ENCODE assay signal across 1 cellular context in the genomic region with DNA sequence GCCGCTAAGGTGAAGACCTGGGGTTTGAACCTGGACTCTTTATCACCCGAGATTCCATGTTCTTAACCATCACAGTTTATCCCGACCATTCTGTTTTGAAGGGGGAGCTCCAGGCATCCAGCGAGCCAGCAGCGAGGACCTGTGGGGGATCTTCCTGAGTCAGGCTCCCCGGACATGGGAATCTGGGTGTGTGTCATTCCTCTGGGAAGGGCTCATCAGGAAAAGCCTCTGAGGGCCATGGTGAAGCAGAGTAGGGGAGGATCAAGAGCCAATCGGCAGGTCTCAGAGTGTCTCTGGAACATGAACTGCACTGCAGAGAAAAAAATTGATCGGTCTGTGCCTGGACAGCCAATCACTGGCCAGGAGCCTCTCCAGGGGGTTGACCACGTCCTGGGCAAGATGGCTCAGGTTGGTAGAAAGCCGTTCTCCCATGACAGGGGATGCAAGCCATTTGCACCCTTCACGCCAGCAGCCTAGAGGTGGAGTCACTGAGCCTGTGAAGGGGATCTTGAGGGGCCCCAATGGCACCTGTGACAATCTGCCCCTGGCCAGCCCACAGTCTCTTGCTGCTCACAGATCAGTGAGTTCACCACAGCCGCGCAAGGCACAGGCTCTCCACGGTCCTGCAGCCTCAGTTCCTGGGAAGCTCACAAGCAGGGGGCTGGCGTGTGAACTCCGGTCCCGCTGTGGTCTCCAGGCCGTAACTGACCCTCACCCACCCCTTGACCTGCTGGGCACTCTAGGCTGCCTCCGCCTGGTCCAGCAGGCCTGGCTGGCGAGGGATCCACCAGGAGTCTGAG.
TF ChIP-seq lines count a peak whose summit lies in the region.

No MANE protein-coding gene starts in this region.

TF ChIP-seq in HepG2, 621 proteins besides CTCF, POLR2A, EP300 and RAD21:
- TF ChIP-seq HOXA7 (CRISPR knock-in tag; IDR thresholded peaks at IDR 0.05) (no peak), NFIC (IDR thresholded peaks at IDR 0.05; ENCODE audit: low read length) (no peak), SATB2 (CRISPR knock-in tag; IDR thresholded peaks at IDR 0.05) (no peak), SSRP1 (CRISPR knock-in tag; IDR thresholded peaks at IDR 0.05) (no peak), DR1 (CRISPR knock-in tag; IDR thresholded peaks at IDR 0.05) (no peak), CEBPG (CRISPR knock-in tag; IDR thresholded peaks at IDR 0.05) (no peak), ZNF136 (CRISPR knock-in tag; IDR thresholded peaks at IDR 0.05; ENCODE audit: low read depth) (no peak), AGO2 (optimal IDR thresholded peaks at IDR 0.05; ENCODE audit: low read depth, low read length) (no peak), ATM (IDR thresholded peaks at IDR 0.05; ENCODE audit: borderline replicate concordance) (no peak), KDM6A (CRISPR knock-in tag; IDR thresholded peaks at IDR 0.05; ENCODE audit: low read depth) (no peak)
- TF ChIP-seq, protein P1, sequence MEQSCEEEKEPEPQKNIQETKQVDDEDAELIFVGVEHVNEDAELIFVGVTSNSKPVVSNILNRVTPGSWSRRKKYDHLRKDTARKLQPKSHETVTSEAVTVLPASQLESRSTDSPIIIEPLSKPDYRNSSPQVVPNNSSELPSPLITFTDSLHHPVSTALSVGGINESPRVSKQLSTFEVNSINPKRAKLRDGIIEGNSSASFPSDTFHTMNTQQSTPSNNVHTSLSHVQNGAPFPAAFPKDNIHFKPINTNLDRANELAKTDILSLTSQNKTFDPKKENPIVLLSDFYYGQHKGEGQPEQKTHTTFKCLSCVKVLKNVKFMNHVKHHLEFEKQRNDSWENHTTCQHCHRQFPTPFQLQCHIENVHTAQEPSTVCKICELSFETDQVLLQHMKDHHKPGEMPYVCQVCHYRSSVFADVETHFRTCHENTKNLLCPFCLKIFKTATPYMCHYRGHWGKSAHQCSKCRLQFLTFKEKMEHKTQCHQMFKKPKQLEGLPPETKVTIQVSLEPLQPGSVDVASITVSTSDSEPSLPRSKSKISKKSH (CRISPR knock-in tag; IDR thresholded peaks at IDR 0.05; ENCODE audit: borderline replicate concordance), result no peak
- TF ChIP-seq, protein P2, sequence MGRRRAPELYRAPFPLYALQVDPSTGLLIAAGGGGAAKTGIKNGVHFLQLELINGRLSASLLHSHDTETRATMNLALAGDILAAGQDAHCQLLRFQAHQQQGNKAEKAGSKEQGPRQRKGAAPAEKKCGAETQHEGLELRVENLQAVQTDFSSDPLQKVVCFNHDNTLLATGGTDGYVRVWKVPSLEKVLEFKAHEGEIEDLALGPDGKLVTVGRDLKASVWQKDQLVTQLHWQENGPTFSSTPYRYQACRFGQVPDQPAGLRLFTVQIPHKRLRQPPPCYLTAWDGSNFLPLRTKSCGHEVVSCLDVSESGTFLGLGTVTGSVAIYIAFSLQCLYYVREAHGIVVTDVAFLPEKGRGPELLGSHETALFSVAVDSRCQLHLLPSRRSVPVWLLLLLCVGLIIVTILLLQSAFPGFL (CRISPR knock-in tag; IDR thresholded peaks at IDR 0.05), result no peak
